ENCODE assay signal across 9 cellular contexts in the genomic region with DNA sequence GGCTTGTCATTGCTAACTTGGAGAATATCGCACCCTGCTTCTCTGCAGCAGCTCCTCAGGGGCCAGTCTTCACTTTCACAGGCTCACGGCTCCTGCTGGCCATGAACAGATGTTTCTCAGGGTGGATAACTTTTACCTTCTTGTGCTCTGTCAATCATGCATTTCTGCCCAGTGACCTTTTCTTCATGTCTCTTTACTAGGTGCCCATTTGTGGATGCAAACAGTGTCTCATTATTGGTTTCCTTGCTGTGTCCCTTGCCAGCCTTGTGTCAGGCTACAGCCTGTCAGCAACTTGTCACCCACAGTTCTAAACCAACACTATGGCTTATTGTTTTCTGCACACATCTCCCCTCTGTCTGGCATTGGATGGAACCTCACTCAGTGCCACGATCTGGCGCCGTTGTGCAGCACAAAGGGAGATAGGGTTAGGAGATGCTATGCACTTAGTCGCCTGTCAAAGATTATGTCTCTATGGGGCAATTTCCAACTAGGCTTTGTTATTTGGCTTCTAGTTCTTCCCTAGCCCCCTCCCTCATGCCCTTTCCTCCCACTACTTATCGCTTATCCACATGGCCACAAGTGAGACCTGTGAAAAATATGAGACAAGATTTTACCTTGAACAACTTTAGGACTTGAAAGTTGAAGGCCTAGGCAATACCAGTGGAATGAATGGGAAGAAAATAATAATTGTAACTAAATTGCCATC. TPM values are rescaled to one million over a fixed set of nuclear protein-coding genes. Genes with fewer than 3 reads are reported as not detected.
DNase-seq lines count a peak whose midpoint lies in the region; ATAC-seq lines count a peak whose summit lies in the region.
"Had no signal": no experiment of that assay in that cellular context is flagged by ENCODE, and none has a peak within 500 bp of the region (broad histone marks: within the 10 kb centered on the region; RNA-seq: fewer than 3 reads in every experiment).

No MANE protein-coding gene starts in this region.

- H4K5ac ChIP-seq in mesendoderm (ENCODE audit: low read length), result no peak overlapping the region

- H3K27me3 ChIP-seq in mesendoderm (ENCODE audit: insufficient read depth, low read length, poor library complexity), result no peaks in the 10 kb centered on the region

- H3K27ac ChIP-seq in substantia nigra (ENCODE audit: low read depth, low read length, poor library complexity, severe bottlenecking) (peak overlapping the region; percentile 97), mesendoderm (ENCODE audit: low read depth, low read length) (no peak overlapping the region)
- H3K27ac ChIP-seq: pancreas had no signal

- H3K4ac ChIP-seq in mesendoderm (ENCODE audit: low read depth, low read length), result no peak overlapping the region

- no CpG with 5 or more reads among the region's 7 CpGs for WGBS in mesendoderm (ENCODE audit: extremely low coverage, insufficient coverage, low lambda C conversion rate)

- H2BK120ac ChIP-seq in mesendoderm (ENCODE audit: low read depth, low read length), result no peak overlapping the region

- H3K4me3 ChIP-seq in mesendoderm (ENCODE audit: low read length), result no peak overlapping the region
- H3K4me3 ChIP-seq: pancreas had no signal

- no peak overlapping the region for H3K18ac ChIP-seq in mesendoderm (ENCODE audit: low read length)

- ATAC-seq in HG02840 (IDR thresholded peaks at IDR 0.05; ENCODE audit: low FRiP score, unreplicated experiment), result peak; percentile 25
- ATAC-seq in HG03575 (IDR thresholded peaks at IDR 0.05; ENCODE audit: extremely low read depth, insufficient number of reproducible peaks, low FRiP score, unreplicated experiment), result peak; percentile 32

- no peak overlapping the region for H2AK5ac ChIP-seq in mesendoderm (ENCODE audit: low read length)

- no peaks in the 10 kb centered on the region for H3K79me1 ChIP-seq in mesendoderm (ENCODE audit: low read length)

- H4K8ac ChIP-seq in mesendoderm (ENCODE audit: low read depth, low read length), result no peak overlapping the region

- no peak overlapping the region for H2BK5ac ChIP-seq in mesendoderm (ENCODE audit: low read length)

- H3K79me2 ChIP-seq in mesendoderm (ENCODE audit: control insufficient read depth, insufficient read depth, low read length), result no peaks in the 10 kb centered on the region

- no peaks in the 10 kb centered on the region for H3K36me3 ChIP-seq in mesendoderm (ENCODE audit: control insufficient read depth, insufficient read depth, low read length)
- H3K36me3 ChIP-seq: pancreas had no signal

- H2BK15ac ChIP-seq in mesendoderm (replicated peaks; ENCODE audit: low read depth), result no peak overlapping the region

- no peak overlapping the region for H3K4me2 ChIP-seq in mesendoderm (ENCODE audit: low read length)

- H3K23ac ChIP-seq in mesendoderm (ENCODE audit: low read length), result no peak overlapping the region

- no peak overlapping the region for H3K56ac ChIP-seq in mesendoderm (ENCODE audit: low read length)

- H3K4me1 ChIP-seq in mesendoderm (ENCODE audit: control insufficient read depth, low read depth, low read length), result peaks cover 5% of the 10 kb centered on the region
- H3K4me1 ChIP-seq: pancreas had no signal

- no peak overlapping the region for H3K9ac ChIP-seq in mesendoderm (ENCODE audit: low read length)

- peak; percentile 23 for DNase-seq in NCI-H82 treated with DMSO at 0.1 percent for 48 hours (lab: John Stamatoyannopoulos, UW; ENCODE audit: unreplicated experiment)
- no peak for DNase-seq in NCI-H82 (lab: John Stamatoyannopoulos, UW)
- DNase-seq in substantia nigra (lab: John Stamatoyannopoulos, UW), result peak in 47 of 49 donors; percentile 5 to 84 (median 62)
- DNase-seq in kidney glomerular epithelial cell (lab: John Stamatoyannopoulos, UW), result no peak
- DNase-seq in germinal center (ENCODE audit: low spot score), result no peak
- DNase-seq in mesendoderm, result no peak
- DNase-seq: pancreas had no signal

RNA-seq across cellular contexts. Expression of a gene that starts 45.7 kb away (rescaled TPM):
- 0.11 TPM for polyA plus RNA-seq in mesendoderm (2013, experiment 1 of 2)
- 0.03 TPM for polyA plus RNA-seq in mesendoderm (2013, experiment 2 of 2)
- polyA plus RNA-seq: pancreas had no signal

Comparison
In these comparisons a context has a peak if more than half of its experiments do, and no peak if none do; other contexts are left out.
1. DNase-seq: peak in NCI-H82 treated with DMSO at 0.1 percent for 48 hours (single experiment) and substantia nigra (47 of 49); none in NCI-H82 (single experiment), kidney glomerular epithelial cell (single experiment), germinal center (single experiment) and mesendoderm (single experiment).